21 cellular contexts compared by ENCODE assay signal in genomic region chr22:37289156-37289735, GRCh38. TPM values are rescaled to one million over a fixed set of nuclear protein-coding genes. Genes with fewer than 3 reads are reported as not detected.
A peak's percentile ranks its signal among the peaks of the same experiment; 100 is the strongest.
DNase-seq lines count a peak whose midpoint lies in the region; ATAC-seq and TF ChIP-seq lines count a peak whose summit lies in the region.
"Had no signal": no experiment of that assay in that cellular context is flagged by ENCODE, and none has a peak within 500 bp of the region (broad histone marks: within the 10 kb centered on the region; RNA-seq: fewer than 3 reads in every experiment).

No MANE protein-coding gene starts in this region.

- H3K4me1 ChIP-seq in CD8-positive, alpha-beta memory T cell (ENCODE audit: insufficient read depth, low read length) = peaks cover 42% of the 10 kb centered on the region
- peaks cover 53 to 77% of the 10 kb centered on the region in 2 experiments for H3K4me1 ChIP-seq in neutrophil (ENCODE audit: control insufficient read depth in 1 of 2, insufficient read depth in 1 of 2, low read depth in 1 of 2, low read length in 1 of 2)
- H3K4me1 ChIP-seq: BE2C, tibial nerve had no signal

- peaks cover 78% of the 10 kb centered on the region for H3K4me1 Mint-ChIP-seq in T-helper 1 cell treated with Interleukin-12 subunit alpha and Interleukin-12 subunit beta and Interleukin-4 antibody, amounts not matched to agents 30 μg/mL and 1 μg/mL, for 36 hours (ENCODE audit: low read depth)
- peaks cover 70 to 88% (median 88%) of the 10 kb centered on the region in 3 donors for H3K4me1 Mint-ChIP-seq in CD8-positive, alpha-beta memory T cell
- H3K4me1 Mint-ChIP-seq in activated naive CD8-positive, alpha-beta T cell (ENCODE audit: low read depth) = peaks cover 74% of the 10 kb centered on the region

- H3K27ac Mint-ChIP-seq in T-helper 1 cell treated with Interleukin-12 subunit alpha and Interleukin-12 subunit beta and Interleukin-4 antibody, amounts not matched to agents 30 μg/mL and 1 μg/mL, for 36 hours = peak overlapping the region; percentile 43
- peak overlapping the region; percentile 54 to 91 (median 66) for H3K27ac Mint-ChIP-seq in CD8-positive, alpha-beta memory T cell
- H3K27ac Mint-ChIP-seq in activated naive CD8-positive, alpha-beta T cell = peak overlapping the region; percentile 78
- H3K27ac Mint-ChIP-seq: H9 had no signal

- intact Hi-C loops in posterior vena cava (cut with DNase I) = no loop called here

- POLR2A ChIA-PET in CD8-positive, alpha-beta memory T cell (lab: Charles Lee) = interaction anchor here (0.7 kb wide), 1 partner anchor 51 kb away, joined by 3 read pairs; no protein-coding TSS in a partner anchor

- peaks cover 57% of the 10 kb centered on the region for H3K36me3 ChIP-seq in CD8-positive, alpha-beta memory T cell (ENCODE audit: insufficient read depth, low read length)
- H3K36me3 ChIP-seq in neutrophil = peaks cover 89% of the 10 kb centered on the region
- H3K36me3 ChIP-seq: BE2C, right atrium auricular region, tibial nerve had no signal

- no peaks in the 10 kb centered on the region for H3K27me3 ChIP-seq in CD8-positive, alpha-beta memory T cell (ENCODE audit: insufficient read depth, low read length, poor library complexity, severe bottlenecking)
- H3K27me3 ChIP-seq in neutrophil = no peaks in the 10 kb centered on the region
- H3K27me3 ChIP-seq: right atrium auricular region had no signal

- CTCF ChIA-PET in CD8-positive, alpha-beta memory T cell (lab: Charles Lee) = interaction anchor here (1.5 to 2.2 kb wide), 2 partner anchors 27 to 28 kb away, joined by 4 to 7 read pairs; no protein-coding TSS in a partner anchor

- TF ChIP-seq CTCF in neutrophil (IDR thresholded peaks at IDR 0.05) = no peak

- H3K4me3 ChIP-seq in CD8-positive, alpha-beta memory T cell (ENCODE audit: low read length) = no peak overlapping the region
- H3K4me3 ChIP-seq in neutrophil (ENCODE audit: low read depth in 1 of 2, low read length in 1 of 2) = no peak overlapping the region
- H3K4me3 ChIP-seq: left lung, right atrium auricular region, tibial nerve had no signal

- ATAC-seq in GM18861 (IDR thresholded peaks at IDR 0.05; ENCODE audit: unreplicated experiment) = no peak
- ATAC-seq: left lung had no signal

- H3K27ac ChIP-seq in CD8-positive, alpha-beta memory T cell (ENCODE audit: low read depth, low read length) = no peak overlapping the region
- H3K27ac ChIP-seq in neutrophil = peak overlapping the region; percentile 47
- H3K27ac ChIP-seq: 22Rv1, left lung, right atrium auricular region, tibial nerve had no signal

- H3K9me3 ChIP-seq in CD8-positive, alpha-beta memory T cell (ENCODE audit: low read length) = no peaks in the 10 kb centered on the region
- H3K9me3 ChIP-seq in neutrophil = no peaks in the 10 kb centered on the region
- H3K9me3 ChIP-seq: left lung, right atrium auricular region had no signal

- no peaks in the 10 kb centered on the region for H3K9me3 Mint-ChIP-seq in T-helper 1 cell treated with Interleukin-12 subunit alpha and Interleukin-12 subunit beta and Interleukin-4 antibody, amounts not matched to agents 30 μg/mL and 1 μg/mL, for 36 hours
- H3K9me3 Mint-ChIP-seq in CD8-positive, alpha-beta memory T cell = no peaks in the 10 kb centered on the region
- no peaks in the 10 kb centered on the region for H3K9me3 Mint-ChIP-seq in activated naive CD8-positive, alpha-beta T cell (ENCODE audit: low read depth)

- H3K4me3 Mint-ChIP-seq in T-helper 1 cell treated with Interleukin-12 subunit alpha and Interleukin-12 subunit beta and Interleukin-4 antibody, amounts not matched to agents 30 μg/mL and 1 μg/mL, for 36 hours = peak overlapping the region; percentile 21
- H3K4me3 Mint-ChIP-seq in CD8-positive, alpha-beta memory T cell = peak overlapping the region in 4 of 7 donors; percentile 6 to 74 (median 28)
- H3K4me3 Mint-ChIP-seq in activated naive CD8-positive, alpha-beta T cell = no peak overlapping the region
- H3K4me3 Mint-ChIP-seq: H9 had no signal

- peaks cover 80% of the 10 kb centered on the region for H3K36me3 Mint-ChIP-seq in T-helper 1 cell treated with Interleukin-12 subunit alpha and Interleukin-12 subunit beta and Interleukin-4 antibody, amounts not matched to agents 30 μg/mL and 1 μg/mL, for 36 hours (ENCODE audit: low read depth)
- peaks cover 6 to 89% (median 17%) of the 10 kb centered on the region in 3 donors for H3K36me3 Mint-ChIP-seq in CD8-positive, alpha-beta memory T cell
- peaks cover 14% of the 10 kb centered on the region for H3K36me3 Mint-ChIP-seq in activated naive CD8-positive, alpha-beta T cell

- DNase-seq in T-helper 1 cell = no peak
- no peak for DNase-seq in CD8-positive, alpha-beta memory T cell
- DNase-seq in superior temporal gyrus (ENCODE audit: extremely low spot score) = no peak
- DNase-seq in posterior vena cava (ENCODE audit: low spot score) = no peak
- DNase-seq: activated CD4-positive, alpha-beta T cell treated with anti-CD3 and anti-CD28 coated beads for 48 hours; activated T-cell treated with anti-CD3 and anti-CD28 coated beads, Interleukin-2, amount 50 U/mL, for 48 hours; BE2C; DMS53; H9; NCI-H2107; NCI-H524 treated with DMSO at 0.1 percent for 48 hours; nucleus accumbens had no signal

- H3K27me3 Mint-ChIP-seq in T-helper 1 cell treated with Interleukin-12 subunit alpha and Interleukin-12 subunit beta and Interleukin-4 antibody, amounts not matched to agents 30 μg/mL and 1 μg/mL, for 36 hours (ENCODE audit: low read depth) = no peaks in the 10 kb centered on the region
- peaks cover 0 to 1% of the 10 kb centered on the region in 2 donors for H3K27me3 Mint-ChIP-seq in CD8-positive, alpha-beta memory T cell
- H3K27me3 Mint-ChIP-seq in activated naive CD8-positive, alpha-beta T cell = no peaks in the 10 kb centered on the region

RNA-seq across cellular contexts. Expression of gene CYTH4, which starts 6.9 kb away (rescaled TPM):
- 10 to 100 TPM; 23.1 to 24.7 TPM for total RNA-seq in CD8-positive, alpha-beta memory T cell
- polyA plus RNA-seq in CD8-positive, alpha-beta memory T cell = 80.2 TPM
- total RNA-seq in posterior vena cava = 10 to 100 TPM; 20.7 to 31.7 TPM
- total RNA-seq: astrocyte, H9 had no signal

RNA-seq across cellular contexts. Expression of gene RAC2, which starts 45.2 kb away (rescaled TPM):
- total RNA-seq in CD8-positive, alpha-beta memory T cell = 100 to 1,000 TPM; 433 to 452 TPM
- 1,206 TPM for polyA plus RNA-seq in CD8-positive, alpha-beta memory T cell
- 10 to 100 TPM; 12.9 to 17.5 TPM for total RNA-seq in posterior vena cava

Comparison
In these comparisons a context has a peak if more than half of its experiments do, and no peak if none do; other contexts are left out.
1. RNA of gene RAC2, which starts 45.2 kb away (total RNA-seq): 433 to 452 TPM in CD8-positive, alpha-beta memory T cell; 12.9 to 17.5 TPM in posterior vena cava; every median in the first group is over 10 times any median in the second.
2. Peak in every context shown above with its lines, with median percentiles within 50 percentile points of each other: H3K27ac Mint-ChIP-seq.